In genomic region chrX:120358687-120359086, GRCh38 we compare ENCODE assay signal across 11 cellular contexts. TPM values are rescaled to one million over a fixed set of nuclear protein-coding genes. Genes with fewer than 3 reads are reported as not detected.
DNase-seq lines count a peak whose midpoint lies in the region; ATAC-seq and TF ChIP-seq lines count a peak whose summit lies in the region.
"Had no signal": no experiment of that assay in that cellular context is flagged by ENCODE, and none has a peak within 500 bp of the region (broad histone marks: within the 10 kb centered on the region; RNA-seq: fewer than 3 reads in every experiment).

No MANE protein-coding gene starts in this region.

- H3K36me3 Mint-ChIP-seq in activated CD8-positive, alpha-beta memory T cell treated with anti-CD3 and anti-CD28 coated beads, Interleukin-2, amount 10 ng/mL, durations not matched to agents 7 days and 5 days: no peaks in the 10 kb centered on the region
- H3K36me3 Mint-ChIP-seq in CD8-positive, alpha-beta memory T cell: peaks cover 0 to 3% (median 0%) of the 10 kb centered on the region in 3 donors
- H3K36me3 Mint-ChIP-seq: CD8-positive, alpha-beta T cell had no signal

- H3K4me3 ChIP-seq in MM.1S (ENCODE audit: low read length): no peak overlapping the region
- no peak overlapping the region for H3K4me3 ChIP-seq in CD8-positive, alpha-beta memory T cell (ENCODE audit: low read length)
- H3K4me3 ChIP-seq: transverse colon had no signal

- H3K9me3 ChIP-seq in MM.1S (replicated peaks; ENCODE audit: insufficient read depth, low read length): no peaks in the 10 kb centered on the region
- H3K9me3 ChIP-seq in CD8-positive, alpha-beta memory T cell (ENCODE audit: low read length): no peaks in the 10 kb centered on the region
- H3K9me3 ChIP-seq: transverse colon had no signal

- H3K27ac ChIP-seq in MM.1S (ENCODE audit: low read length): no peak overlapping the region
- no peak overlapping the region for H3K27ac ChIP-seq in CD8-positive, alpha-beta memory T cell (ENCODE audit: low read depth, low read length)
- H3K27ac ChIP-seq: transverse colon had no signal

- H4K20me1 ChIP-seq in MM.1S (ENCODE audit: insufficient read depth, low read length): no peaks in the 10 kb centered on the region

- H3K4me1 Mint-ChIP-seq in activated CD8-positive, alpha-beta memory T cell treated with anti-CD3 and anti-CD28 coated beads, Interleukin-2, amount 10 ng/mL, durations not matched to agents 7 days and 5 days: no peaks in the 10 kb centered on the region
- no peaks in the 10 kb centered on the region for H3K4me1 Mint-ChIP-seq in CD8-positive, alpha-beta memory T cell

- H3K4me2 ChIP-seq in MM.1S (ENCODE audit: low read depth, low read length): no peak overlapping the region

- no peaks in the 10 kb centered on the region for H3F3A ChIP-seq in MM.1S (ENCODE audit: insufficient read depth, low read length)

- no peak for ATAC-seq in activated CD8-positive, alpha-beta memory T cell treated with anti-CD3 and anti-CD28 coated beads, Interleukin-2, amount 10 ng/mL, durations not matched to agents 7 days and 5 days
- ATAC-seq: CD8-positive, alpha-beta T cell had no signal

- no peaks in the 10 kb centered on the region for H3K27me3 ChIP-seq in MM.1S (replicated peaks; ENCODE audit: insufficient read depth, low read length)
- no peaks in the 10 kb centered on the region for H3K27me3 ChIP-seq in CD8-positive, alpha-beta memory T cell (ENCODE audit: insufficient read depth, low read length, poor library complexity, severe bottlenecking)
- H3K27me3 ChIP-seq: transverse colon had no signal

- H3K36me3 ChIP-seq in MM.1S (replicated peaks; ENCODE audit: insufficient read depth, low read length): no peaks in the 10 kb centered on the region
- no peaks in the 10 kb centered on the region for H3K36me3 ChIP-seq in CD8-positive, alpha-beta memory T cell (ENCODE audit: insufficient read depth, low read length)
- H3K36me3 ChIP-seq: transverse colon had no signal

- no peaks in the 10 kb centered on the region for H3K4me1 ChIP-seq in MM.1S (ENCODE audit: low read length)
- no peaks in the 10 kb centered on the region for H3K4me1 ChIP-seq in CD8-positive, alpha-beta memory T cell (ENCODE audit: insufficient read depth, low read length)
- H3K4me1 ChIP-seq: transverse colon had no signal

- no peak overlapping the region for H3K27ac Mint-ChIP-seq in activated CD8-positive, alpha-beta memory T cell treated with anti-CD3 and anti-CD28 coated beads, Interleukin-2, amount 10 ng/mL, durations not matched to agents 7 days and 5 days
- H3K27ac Mint-ChIP-seq in CD8-positive, alpha-beta memory T cell: no peak overlapping the region
- H3K27ac Mint-ChIP-seq: CD8-positive, alpha-beta T cell had no signal

- CTCF ChIA-PET in activated CD8-positive, alpha-beta memory T cell treated with anti-CD3 and anti-CD28 coated beads, Interleukin-2, amount 10 ng/mL, durations not matched to agents 7 days and 5 days (lab: Charles Lee): no interaction called here
- CTCF ChIA-PET in CD8-positive, alpha-beta memory T cell (lab: Charles Lee): no interaction called here

- H3K9me2 ChIP-seq in MM.1S (replicated peaks; ENCODE audit: insufficient read depth, low read length): no peaks in the 10 kb centered on the region

- H3K4me3 Mint-ChIP-seq in activated CD8-positive, alpha-beta memory T cell treated with anti-CD3 and anti-CD28 coated beads, Interleukin-2, amount 10 ng/mL, durations not matched to agents 7 days and 5 days: no peak overlapping the region
- H3K4me3 Mint-ChIP-seq in CD8-positive, alpha-beta memory T cell: no peak overlapping the region
- H3K4me3 Mint-ChIP-seq: CD8-positive, alpha-beta T cell had no signal

- no peak overlapping the region for H3K9ac ChIP-seq in MM.1S (ENCODE audit: low read length)

- H2AFZ ChIP-seq in MM.1S (ENCODE audit: low read length): no peak overlapping the region

- POLR2A ChIA-PET in CD8-positive, alpha-beta memory T cell (lab: Charles Lee): no interaction called here

- no peaks in the 10 kb centered on the region for H3K79me2 ChIP-seq in MM.1S (ENCODE audit: low read length)

- DNase-seq in activated CD8-positive, alpha-beta memory T cell treated with anti-CD3 and anti-CD28 coated beads, Interleukin-2, amount 50 U/mL, for 4 hours: peak; percentile 25
- DNase-seq in activated CD8-positive, alpha-beta memory T cell treated with anti-CD3 and anti-CD28 coated beads, Interleukin-2, amount 10 ng/mL, durations not matched to agents 7 days and 5 days: no peak
- peak; percentile 74 for DNase-seq in RKO (ENCODE audit: low spot score)
- peak; percentile 23 for DNase-seq in globus pallidus (ENCODE audit: low spot score)
- peak; percentile 26 for DNase-seq in stimulated activated CD8-positive, alpha-beta memory T cell treated with anti-CD3 and anti-CD28 coated beads, Interleukin-4, amount 100 ng/mL, for 24 hours (ENCODE audit: low read depth)
- no peak for DNase-seq in MM.1S
- no peak for DNase-seq in CD8-positive, alpha-beta memory T cell
- no peak for DNase-seq in NAMALWA (ENCODE audit: low spot score)
- DNase-seq: CD8-positive, alpha-beta T cell; NCI-H1694; transverse colon had no signal

- H3K9me3 Mint-ChIP-seq in activated CD8-positive, alpha-beta memory T cell treated with anti-CD3 and anti-CD28 coated beads, Interleukin-2, amount 10 ng/mL, durations not matched to agents 7 days and 5 days (ENCODE audit: low read depth): no peaks in the 10 kb centered on the region
- H3K9me3 Mint-ChIP-seq in CD8-positive, alpha-beta memory T cell: no peaks in the 10 kb centered on the region
- H3K9me3 Mint-ChIP-seq: CD8-positive, alpha-beta T cell had no signal

- no peaks in the 10 kb centered on the region for H3K27me3 Mint-ChIP-seq in activated CD8-positive, alpha-beta memory T cell treated with anti-CD3 and anti-CD28 coated beads, Interleukin-2, amount 10 ng/mL, durations not matched to agents 7 days and 5 days
- H3K27me3 Mint-ChIP-seq in CD8-positive, alpha-beta memory T cell: peaks cover 8 to 15% of the 10 kb centered on the region in 2 donors

- no peak for TF ChIP-seq CTCF in MM.1S (IDR thresholded peaks at IDR 0.05; ENCODE audit: low read length)

RNA-seq across cellular contexts. Expression of gene ATP1B4, which starts 3.2 kb away (rescaled TPM):
- total RNA-seq in activated CD8-positive, alpha-beta memory T cell treated with anti-CD3 and anti-CD28 coated beads, Interleukin-2, amount 10 ng/mL, durations not matched to agents 7 days and 5 days: not detected
- not detected for total RNA-seq in CD8-positive, alpha-beta memory T cell
- polyA plus RNA-seq in CD8-positive, alpha-beta memory T cell: not detected
- total RNA-seq: CD8-positive, alpha-beta T cell; transverse colon had no signal

RNA-seq across cellular contexts. Expression of gene TMEM255A, which starts 47.4 kb away (rescaled TPM):
- total RNA-seq in activated CD8-positive, alpha-beta memory T cell treated with anti-CD3 and anti-CD28 coated beads, Interleukin-2, amount 10 ng/mL, durations not matched to agents 7 days and 5 days: under 1 TPM in 1 of 2 experiments, not detected in 1; 0.15 TPM
- under 1 TPM in 1 of 2 experiments, not detected in 1; 0.09 TPM for total RNA-seq in CD8-positive, alpha-beta memory T cell
- polyA plus RNA-seq in CD8-positive, alpha-beta memory T cell: 2.1 TPM
- total RNA-seq: CD8-positive, alpha-beta T cell had no signal

Comparison
In these comparisons a context has a peak if more than half of its experiments do, and no peak if none do; other contexts are left out.
1. DNase-seq: peak in activated CD8-positive, alpha-beta memory T cell treated with anti-CD3 and anti-CD28 coated beads, Interleukin-2, amount 50 U/mL, for 4 hours (single experiment), RKO (single experiment), globus pallidus (single experiment) and stimulated activated CD8-positive, alpha-beta memory T cell treated with anti-CD3 and anti-CD28 coated beads, Interleukin-4, amount 100 ng/mL, for 24 hours (single experiment); none in activated CD8-positive, alpha-beta memory T cell treated with anti-CD3 and anti-CD28 coated beads, Interleukin-2, amount 10 ng/mL, durations not matched to agents 7 days and 5 days (single experiment), MM.1S (single experiment), CD8-positive, alpha-beta memory T cell (0 of 5) and NAMALWA (single experiment).